12 cellular contexts compared by ENCODE assay signal in genomic region chr12:78951746-78952532, GRCh38.
DNase-seq lines count a peak whose midpoint lies in the region; ATAC-seq lines count a peak whose summit lies in the region.
"Had no signal": no experiment of that assay in that cellular context is flagged by ENCODE, and none has a peak within 500 bp of the region (broad histone marks: within the 10 kb centered on the region; RNA-seq: fewer than 3 reads in every experiment).

No MANE protein-coding gene starts in this region.

- DNase-seq in Ammon's horn (ENCODE audit: low spot score): peak; percentile 34
- DNase-seq in NCI-H1417 treated with DMSO at 0.1 percent for 48 hours (lab: John Stamatoyannopoulos, UW): peak; percentile 81
- DNase-seq in NCI-H748 treated with DMSO at 0.1 percent for 48 hours (lab: John Stamatoyannopoulos, UW): peak; percentile 81
- peak; percentile 5 for DNase-seq in fibroblast of peridontal ligament (ENCODE audit: extremely low read depth)
- DNase-seq in AML-193 (lab: John Stamatoyannopoulos, UW): no peak
- DNase-seq in epidermal melanocyte (ENCODE audit: insufficient read length, low spot score): no peak
- DNase-seq: foreskin fibroblast, GDM1, Peyer's patch had no signal

- ATAC-seq in GM18873 (IDR thresholded peaks at IDR 0.05; ENCODE audit: low FRiP score, unreplicated experiment) (no peak), HG02973 (IDR thresholded peaks at IDR 0.05; ENCODE audit: unreplicated experiment) (no peak)
- ATAC-seq: left lobe of liver had no signal

Comparison
In these comparisons a context has a peak if more than half of its experiments do, and no peak if none do; other contexts are left out.
1. DNase-seq: peak in Ammon's horn (single experiment), NCI-H1417 treated with DMSO at 0.1 percent for 48 hours (single experiment), NCI-H748 treated with DMSO at 0.1 percent for 48 hours (single experiment) and fibroblast of peridontal ligament (single experiment); none in AML-193 (0 of 2) and epidermal melanocyte (single experiment).